33 cellular contexts compared by ENCODE assay signal in genomic region chr15:54859982-54860381, GRCh38.
DNase-seq lines count a peak whose midpoint lies in the region; ATAC-seq, FAIRE-seq and TF ChIP-seq lines count a peak whose summit lies in the region.
"Had no signal": no experiment of that assay in that cellular context is flagged by ENCODE, and none has a peak within 500 bp of the region (broad histone marks: within the 10 kb centered on the region; RNA-seq: fewer than 3 reads in every experiment).

No MANE protein-coding gene starts in this region.

- intact Hi-C loops in HepG2 (cut with micrococcal nuclease; ENCODE audit: unreplicated experiment) (no loop called here), right lobe of liver (cut with DNase I) (no loop called here), kidney (cut with DNase I) (no loop called here), testis (cut with DNase I; ENCODE audit: low total_unique reads) (no loop called here)

- H3K4me1 ChIP-seq in HepG2 (ENCODE audit: insufficient read depth, low read length), result no peaks in the 10 kb centered on the region
- no peaks in the 10 kb centered on the region for H3K4me1 ChIP-seq in right lobe of liver
- H3K4me1 ChIP-seq in kidney (ENCODE audit: control insufficient read depth in 1 of 2, insufficient read depth in 1 of 2, low read depth in 1 of 2, low read length in 2 of 2), result no peaks in the 10 kb centered on the region
- no peaks in the 10 kb centered on the region for H3K4me1 ChIP-seq in testis
- H3K4me1 ChIP-seq: A549; BE2C; BLaER1; BLaER1 treated with 17β-estradiol and CSF1 and Interleukin-3, amounts not matched to agents 10 nM and 100 nM; Caco-2 had no signal

- H3K4me2 ChIP-seq in HepG2 (ENCODE audit: low read depth, low read length), result no peak overlapping the region
- H3K4me2 ChIP-seq: A549; BLaER1; BLaER1 treated with 17β-estradiol and CSF1 and Interleukin-3, amounts not matched to agents 10 nM and 100 nM had no signal

- FAIRE-seq in HepG2 (lab: Jason Lieb, UNC) (no peak), endometrium (lab: Jason Lieb, UNC) (peak; percentile 8), kidney (lab: Jason Lieb, UNC) (peak; percentile 8)
- FAIRE-seq: A204.1, A549, D721Med had no signal

- H4K20me1 ChIP-seq in HepG2 (ENCODE audit: insufficient read depth, low read length), result no peaks in the 10 kb centered on the region
- H4K20me1 ChIP-seq: BLaER1; BLaER1 treated with 17β-estradiol and CSF1 and Interleukin-3, amounts not matched to agents 10 nM and 100 nM had no signal

- no TSS peak for BruUV-seq in HepG2 (replicated peaks; lab: Mats Ljungman, UMichigan)

- ATAC-seq in HepG2 (no peak), right lobe of liver (no peak), HG03354 (IDR thresholded peaks at IDR 0.05; ENCODE audit: poor library complexity, severe bottlenecking, unreplicated experiment) (no peak)
- ATAC-seq: A549; CD8-positive, alpha-beta T cell had no signal

- no peak overlapping the region for H2AFZ ChIP-seq in HepG2 (ENCODE audit: low read length)

- H3K27ac ChIP-seq in HepG2 (ENCODE audit: extremely low read length, insufficient read depth, low read length) (no peak overlapping the region), right lobe of liver (no peak overlapping the region), kidney (ENCODE audit: low read depth in 2 of 2, low read length in 2 of 2) (no peak overlapping the region), testis (no peak overlapping the region)
- H3K27ac ChIP-seq: 22Rv1; A549; BLaER1; BLaER1 treated with 17β-estradiol and CSF1 and Interleukin-3, amounts not matched to agents 10 nM and 100 nM; C4-2B had no signal

- in situ Hi-C loops in HepG2 (cut with HindIII; ENCODE audit: extremely low pct_ligation_motif_present, low pct_unique_long_range_greater_than_20kb), result loop anchor here (25.0 kb wide), 1 partner anchor 98 kb away; no protein-coding TSS in a partner anchor

- H3K9ac ChIP-seq in HepG2 (ENCODE audit: insufficient read depth, low read depth, low read length) (no peak overlapping the region), kidney (ENCODE audit: low read length in 2 of 2) (no peak overlapping the region)
- H3K9ac ChIP-seq: BLaER1; BLaER1 treated with 17β-estradiol and CSF1 and Interleukin-3, amounts not matched to agents 10 nM and 100 nM had no signal

- TF ChIP-seq EP300 in HepG2 (IDR thresholded peaks at IDR 0.05; ENCODE audit: low read depth in 2 of 2, low read length in 2 of 2), result no peak
- TF ChIP-seq EP300 in HepG2 (CRISPR knock-in tag; IDR thresholded peaks at IDR 0.05; ENCODE audit: borderline replicate concordance), result no peak

- POLR2A ChIA-PET in HepG2 (lab: Yijun Ruan, JAX), result no interaction called here

- CTCF ChIA-PET in HepG2 (lab: Yijun Ruan, JAX; ENCODE audit: low intra/inter-chr PET ratio, low total read pairs), result no interaction called here

- H3K9me3 ChIP-seq in HepG2 (ENCODE audit: low read length) (peaks cover 33% of the 10 kb centered on the region), right lobe of liver (no peaks in the 10 kb centered on the region), kidney (ENCODE audit: control insufficient read depth in 1 of 2, low read length in 2 of 2) (no peaks in the 10 kb centered on the region), testis (no peaks in the 10 kb centered on the region)
- H3K9me3 ChIP-seq: A549, BE2C, Caco-2 had no signal

- TF ChIP-seq POLR2A in HepG2 (IDR thresholded peaks at IDR 0.05; ENCODE audit: insufficient read depth in 1 of 2, low read depth in 2 of 2, low read length in 2 of 2), result no peak
- TF ChIP-seq POLR2A in right lobe of liver (IDR thresholded peaks at IDR 0.05), result no peak
- TF ChIP-seq POLR2A in testis (IDR thresholded peaks at IDR 0.05), result no peak

- DNase-seq in HepG2 (ENCODE audit: low spot score) (no peak), right lobe of liver (no peak), kidney (no peak), testis (no peak)
- DNase-seq: 8988T; ACHN; AML-193; BE2C; C1 segment of cervical spinal cord; Caco-2; Calu3; CD4-positive, alpha-beta memory T cell; CD4-positive, alpha-beta T cell; CD4-positive, CD25-positive, alpha-beta regulatory T cell; CD8-positive, alpha-beta memory T cell; CD8-positive, alpha-beta T cell; COR-L47; DMS 273 treated with DMSO at 0.1 percent for 48 hours; DMS153; DMS53; DMS79; DMS79 treated with DMSO at 0.1 percent for 48 hours; DND-41; EL had no signal

- no peaks in the 10 kb centered on the region for H3K36me3 ChIP-seq in HepG2 (replicated peaks in 1 of 2; ENCODE audit: control insufficient read depth in 1 of 2, insufficient read depth in 2 of 2, low read length in 2 of 2)
- no peaks in the 10 kb centered on the region for H3K36me3 ChIP-seq in right lobe of liver
- H3K36me3 ChIP-seq in kidney (ENCODE audit: control insufficient read depth in 1 of 2, insufficient read depth in 2 of 2, low read length in 2 of 2), result no peaks in the 10 kb centered on the region
- H3K36me3 ChIP-seq in testis (ENCODE audit: low read depth, missing control alignments), result no peaks in the 10 kb centered on the region
- H3K36me3 ChIP-seq: BE2C; BLaER1; BLaER1 treated with 17β-estradiol and CSF1 and Interleukin-3, amounts not matched to agents 10 nM and 100 nM had no signal

- TF ChIP-seq RAD21 in HepG2 (CRISPR knock-in tag; IDR thresholded peaks at IDR 0.05), result no peak

- H3K27me3 ChIP-seq in HepG2 (ENCODE audit: control insufficient read depth in 1 of 2, insufficient read depth in 2 of 2, low read length in 2 of 2) (no peaks in the 10 kb centered on the region), right lobe of liver (no peaks in the 10 kb centered on the region), testis (no peaks in the 10 kb centered on the region)
- H3K27me3 ChIP-seq: BE2C; BLaER1; BLaER1 treated with 17β-estradiol and CSF1 and Interleukin-3, amounts not matched to agents 10 nM and 100 nM had no signal

- TF ChIP-seq CTCF in HepG2 (CRISPR knock-in tag; IDR thresholded peaks at IDR 0.05) (no peak), right lobe of liver (IDR thresholded peaks at IDR 0.05) (no peak), kidney (IDR thresholded peaks at IDR 0.05; ENCODE audit: borderline replicate concordance, extremely low read depth, insufficient read depth) (no peak), testis (IDR thresholded peaks at IDR 0.05) (no peak)

- no peaks in the 10 kb centered on the region for H3K79me2 ChIP-seq in HepG2 (ENCODE audit: insufficient read depth, low read length)

- H3K4me3 ChIP-seq in HepG2 (replicated peaks in 1 of 3; ENCODE audit: insufficient read depth in 1 of 3, low read depth in 2 of 3, low read length in 3 of 3), result no peak overlapping the region
- H3K4me3 ChIP-seq in right lobe of liver, result no peak overlapping the region
- no peak overlapping the region for H3K4me3 ChIP-seq in kidney (ENCODE audit: low read length in 2 of 2)
- H3K4me3 ChIP-seq in testis, result no peak overlapping the region
- H3K4me3 ChIP-seq: A549; BLaER1; BLaER1 treated with 17β-estradiol and CSF1 and Interleukin-3, amounts not matched to agents 10 nM and 100 nM had no signal

TF ChIP-seq in HepG2, 621 proteins besides CTCF, POLR2A, EP300 and RAD21:
- no peak for TF ChIP-seq TGIF2 (CRISPR knock-in tag; IDR thresholded peaks at IDR 0.05)
- TF ChIP-seq, protein P1, sequence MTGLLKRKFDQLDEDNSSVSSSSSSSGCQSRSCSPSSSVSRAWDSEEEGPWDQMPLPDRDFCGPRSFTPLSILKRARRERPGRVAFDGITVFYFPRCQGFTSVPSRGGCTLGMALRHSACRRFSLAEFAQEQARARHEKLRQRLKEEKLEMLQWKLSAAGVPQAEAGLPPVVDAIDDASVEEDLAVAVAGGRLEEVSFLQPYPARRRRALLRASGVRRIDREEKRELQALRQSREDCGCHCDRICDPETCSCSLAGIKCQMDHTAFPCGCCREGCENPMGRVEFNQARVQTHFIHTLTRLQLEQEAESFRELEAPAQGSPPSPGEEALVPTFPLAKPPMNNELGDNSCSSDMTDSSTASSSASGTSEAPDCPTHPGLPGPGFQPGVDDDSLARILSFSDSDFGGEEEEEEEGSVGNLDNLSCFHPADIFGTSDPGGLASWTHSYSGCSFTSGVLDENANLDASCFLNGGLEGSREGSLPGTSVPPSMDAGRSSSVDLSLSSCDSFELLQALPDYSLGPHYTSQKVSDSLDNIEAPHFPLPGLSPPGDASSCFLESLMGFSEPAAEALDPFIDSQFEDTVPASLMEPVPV (CRISPR knock-in tag; IDR thresholded peaks at IDR 0.05), result no peak
- TF ChIP-seq, protein P2, sequence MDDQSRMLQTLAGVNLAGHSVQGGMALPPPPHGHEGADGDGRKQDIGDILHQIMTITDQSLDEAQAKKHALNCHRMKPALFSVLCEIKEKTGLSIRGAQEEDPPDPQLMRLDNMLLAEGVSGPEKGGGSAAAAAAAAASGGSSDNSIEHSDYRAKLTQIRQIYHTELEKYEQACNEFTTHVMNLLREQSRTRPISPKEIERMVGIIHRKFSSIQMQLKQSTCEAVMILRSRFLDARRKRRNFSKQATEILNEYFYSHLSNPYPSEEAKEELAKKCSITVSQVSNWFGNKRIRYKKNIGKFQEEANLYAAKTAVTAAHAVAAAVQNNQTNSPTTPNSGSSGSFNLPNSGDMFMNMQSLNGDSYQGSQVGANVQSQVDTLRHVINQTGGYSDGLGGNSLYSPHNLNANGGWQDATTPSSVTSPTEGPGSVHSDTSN (CRISPR knock-in tag; IDR thresholded peaks at IDR 0.05; ENCODE audit: borderline replicate concordance), result no peak
- TF ChIP-seq ZNF75D (CRISPR knock-in tag; IDR thresholded peaks at IDR 0.05; ENCODE audit: borderline replicate concordance), result no peak
- no peak for TF ChIP-seq WIZ (CRISPR knock-in tag; IDR thresholded peaks at IDR 0.05)
- peak; percentile 96 for TF ChIP-seq ZNF160 (CRISPR knock-in tag; IDR thresholded peaks at IDR 0.05)
- TF ChIP-seq KLF13 (CRISPR knock-in tag; IDR thresholded peaks at IDR 0.05), result no peak
- no peak for TF ChIP-seq GTF2F1 (IDR thresholded peaks at IDR 0.05; ENCODE audit: low read length)
